ENCODE assay signal across 1 cellular context in the genomic region with DNA sequence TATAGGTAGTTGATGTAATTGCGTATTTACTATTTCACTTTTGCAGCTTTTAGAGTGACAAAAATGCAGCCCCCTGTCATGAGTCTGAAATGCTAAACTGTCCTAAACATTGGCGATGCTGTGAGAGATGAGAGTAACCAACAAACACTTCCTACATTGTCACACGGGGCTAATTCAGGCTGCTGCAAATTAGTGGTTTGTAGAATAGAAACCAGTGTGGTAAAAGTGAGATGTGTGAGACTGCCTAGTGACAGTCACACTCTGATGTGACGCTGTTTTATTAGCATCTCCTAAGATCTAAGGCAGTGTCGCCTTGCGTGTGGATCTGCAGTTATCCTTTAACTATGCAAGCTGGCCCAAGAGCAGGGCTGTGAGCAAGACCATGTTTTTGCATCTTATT.
TF ChIP-seq lines count a peak whose summit lies in the region.

No MANE protein-coding gene starts in this region.

TF ChIP-seq in H1, 55 proteins besides CTCF, POLR2A, EP300 and RAD21 (continued from another document):
- TF ChIP-seq FOSL1 (IDR thresholded peaks at IDR 0.05; ENCODE audit: insufficient read depth, low read depth, low read length) = no peak
- no peak for TF ChIP-seq CHD2 (IDR thresholded peaks at IDR 0.05; ENCODE audit: low read length)
- no peak for TF ChIP-seq YY1 (IDR thresholded peaks at IDR 0.05; ENCODE audit: low read depth, low read length)
- no peak for TF ChIP-seq SIRT6 (IDR thresholded peaks at IDR 0.05; ENCODE audit: low read length)
